Comparison of ENCODE assay signal across 8 cellular contexts in genomic region chr22:20132686-20133246, GRCh38. TPM values are rescaled to one million over a fixed set of nuclear protein-coding genes. Genes with fewer than 3 reads are reported as not detected.
A peak's percentile ranks its signal among the peaks of the same experiment; 100 is the strongest.
DNase-seq lines count a peak whose midpoint lies in the region; ATAC-seq and TF ChIP-seq lines count a peak whose summit lies in the region.

No MANE protein-coding gene starts in this region.

- H3K79me2 ChIP-seq in parathyroid adenoma, result no peaks in the 10 kb centered on the region

- H3K27me3 ChIP-seq in Caco-2 (replicated peaks; ENCODE audit: control insufficient read depth, insufficient read depth, low read length), result no peaks in the 10 kb centered on the region
- H3K27me3 ChIP-seq in Panc1 (ENCODE audit: control insufficient read depth, insufficient read depth, low read length), result no peaks in the 10 kb centered on the region
- no peaks in the 10 kb centered on the region for H3K27me3 ChIP-seq in esophagus muscularis mucosa
- H3K27me3 ChIP-seq in parathyroid adenoma (ENCODE audit: control insufficient read depth, insufficient read depth, low read length), result no peaks in the 10 kb centered on the region

- no peak overlapping the region for H3K27ac Mint-ChIP-seq in Caco-2 (ENCODE audit: unreplicated experiment)

- H3K36me3 ChIP-seq in Caco-2 (ENCODE audit: control insufficient read depth, insufficient read depth, low read length), result no peaks in the 10 kb centered on the region; the same call in 1 of the 2 replicates
- peaks cover 2% of the 10 kb centered on the region; the same call in 1 of the 2 replicates for H3K36me3 ChIP-seq in Panc1 (ENCODE audit: control insufficient read depth, insufficient read depth, low read length)
- peaks cover 0 to 4% (median 1%) of the 10 kb centered on the region in 4 donors for H3K36me3 ChIP-seq in esophagus muscularis mucosa
- H3K36me3 ChIP-seq in parathyroid adenoma (ENCODE audit: control insufficient read depth, insufficient read depth, low read length), result no peaks in the 10 kb centered on the region

- no peaks in the 10 kb centered on the region for H3K27me3 Mint-ChIP-seq in Caco-2 (ENCODE audit: insufficient read depth, unreplicated experiment)

- TF ChIP-seq CTCF in Caco-2 (IDR thresholded peaks at IDR 0.05; ENCODE audit: insufficient read depth in 1 of 2, low read depth in 1 of 2, low read length in 1 of 2, severe bottlenecking in 1 of 2, unreplicated experiment in 1 of 2), result no peak
- TF ChIP-seq CTCF in Panc1 (IDR thresholded peaks at IDR 0.05), result no peak
- TF ChIP-seq CTCF in esophagus muscularis mucosa (IDR thresholded peaks at IDR 0.05), result no peak
- TF ChIP-seq CTCF in parathyroid adenoma (IDR thresholded peaks at IDR 0.05), result no peak

- peak overlapping the region; percentile 64 for H3K4me3 Mint-ChIP-seq in Caco-2 (ENCODE audit: unreplicated experiment)

- in situ Hi-C loops in Panc1 (cut with HindIII; ENCODE audit: low pct_unique_long_range_greater_than_20kb, low sequenced_read_pairs), result no loop called here

- ATAC-seq in Panc1 (no peak), HG02610 (IDR thresholded peaks at IDR 0.05; ENCODE audit: unreplicated experiment) (no peak)

- H3K27ac ChIP-seq in Panc1 (ENCODE audit: low read length) (no peak overlapping the region; the same call in 1 of the 2 replicates), esophagus muscularis mucosa (replicated peaks in 1 of 4) (peak overlapping the region in 3 of 4 donors; percentile 89 to 99 (median 94)), parathyroid adenoma (no peak overlapping the region)

- CTCF ChIA-PET in Caco-2 (lab: Charles Lee) (interaction anchor here (0.7 kb wide), 1 partner anchor 153 kb away, joined by 8 read pairs; no protein-coding TSS in a partner anchor), Panc1 (lab: Charles Lee) (no interaction called here)

- DNase-seq in Caco-2 (no peak), Panc1 (ENCODE audit: low read depth, low spot score) (no peak), esophagus muscularis mucosa (ENCODE audit: extremely low spot score) (no peak), NCI-H226 (no peak), posterior cingulate gyrus (no peak), erythroblast (lab: John Stamatoyannopoulos, UW) (no peak)

- POLR2A ChIA-PET in Caco-2 (lab: Charles Lee), result no interaction called here
- POLR2A ChIA-PET in Panc1 (lab: Charles Lee), result no interaction called here

- peak overlapping the region; percentile 94 for H3K4me2 ChIP-seq in parathyroid adenoma (ENCODE audit: low read length)

- BruUV-seq in Caco-2 (replicated peaks; lab: Mats Ljungman, UMichigan), result no TSS peak
- BruUV-seq in Panc1 (replicated peaks; lab: Mats Ljungman, UMichigan), result no TSS peak

- intact Hi-C loops in Caco-2 (cut with micrococcal nuclease; ENCODE audit: unreplicated experiment), result no loop called here
- intact Hi-C loops in Panc1 (cut with micrococcal nuclease; ENCODE audit: unreplicated experiment), result no loop called here
- intact Hi-C loops in esophagus muscularis mucosa (cut with DNase I), result no loop called here
- intact Hi-C loops in posterior cingulate gyrus (cut with DNase I), result no loop called here

- no peak for TF ChIP-seq EP300 in esophagus muscularis mucosa (IDR thresholded peaks at IDR 0.05)

- peaks cover 30% of the 10 kb centered on the region for H3K36me3 Mint-ChIP-seq in Caco-2 (ENCODE audit: insufficient read depth, unreplicated experiment)

- H3K9me3 ChIP-seq in Caco-2 (no peaks in the 10 kb centered on the region), Panc1 (ENCODE audit: control insufficient read depth, insufficient read depth, low read depth, low read length) (no peaks in the 10 kb centered on the region), esophagus muscularis mucosa (no peaks in the 10 kb centered on the region), parathyroid adenoma (ENCODE audit: control insufficient read depth, low read length) (no peaks in the 10 kb centered on the region)

- 48% methylated on average over 12 of the region's 16 CpGs for whole genome bisulfite sequencing in esophagus muscularis mucosa

- H3K4me1 Mint-ChIP-seq in Caco-2 (ENCODE audit: low read depth, unreplicated experiment), result no peaks in the 10 kb centered on the region

- no peak for TF ChIP-seq POLR2A in esophagus muscularis mucosa (IDR thresholded peaks at IDR 0.05; ENCODE audit: low read depth)
- TF ChIP-seq POLR2A in erythroblast (IDR thresholded peaks at IDR 0.05; ENCODE audit: low read length), result no peak

- no peaks in the 10 kb centered on the region for H3K9me3 Mint-ChIP-seq in Caco-2 (ENCODE audit: unreplicated experiment)

- H3K4me1 ChIP-seq in Caco-2 (no peaks in the 10 kb centered on the region), Panc1 (ENCODE audit: control insufficient read depth, insufficient read depth, low read length) (no peaks in the 10 kb centered on the region; the same call in 1 of the 2 replicates), esophagus muscularis mucosa (peaks cover 64 to 71% (median 67%) of the 10 kb centered on the region in 4 donors), parathyroid adenoma (peaks cover 4% of the 10 kb centered on the region)

- H2AFZ ChIP-seq in parathyroid adenoma, result no peak overlapping the region

- no peak overlapping the region for H3K9ac ChIP-seq in parathyroid adenoma

- H3K4me3 ChIP-seq in Caco-2 (ENCODE audit: low read depth, low read length), result peak overlapping the region; percentile 88
- H3K4me3 ChIP-seq in Panc1 (ENCODE audit: low read depth in 2 of 2, low read length in 2 of 2), result peak overlapping the region; percentile 57 to 58
- H3K4me3 ChIP-seq in esophagus muscularis mucosa, result peak overlapping the region; percentile 69 to 100 (median 97)
- peak overlapping the region; percentile 54 for H3K4me3 ChIP-seq in parathyroid adenoma (ENCODE audit: low read depth, low read length)

RNA-seq across cellular contexts. Expression of gene ZDHHC8, which starts 1.2 kb away (rescaled TPM):
- total RNA-seq in Caco-2 (2022), result 39.9 and 45.7 TPM in 2 replicates
- 79.0 TPM for total RNA-seq in Panc1 (2021; ENCODE audit: unreplicated experiment)
- 77.8 TPM for polyA plus RNA-seq in Panc1 (2012; ENCODE audit: insufficient read length)
- total RNA-seq in esophagus muscularis mucosa, result 10 to 100 TPM; 11.8 to 33.2 (median 23.8) TPM

RNA-seq across cellular contexts. Expression of gene TRMT2A, which starts 15.7 kb away (rescaled TPM):
- 41.1 and 43.0 TPM in 2 replicates for total RNA-seq in Caco-2 (2022)
- total RNA-seq in Panc1 (2021; ENCODE audit: unreplicated experiment), result 66.7 TPM
- polyA plus RNA-seq in Panc1 (2012; ENCODE audit: insufficient read length), result 64.6 TPM
- total RNA-seq in esophagus muscularis mucosa, result 10 to 100 TPM; 34.0 to 36.7 (median 35.0) TPM

RNA-seq across cellular contexts. Expression of gene RANBP1, which starts 16.9 kb away (rescaled TPM):
- 365 and 385 TPM in 2 replicates for total RNA-seq in Caco-2 (2022)
- 232 TPM for total RNA-seq in Panc1 (2021; ENCODE audit: unreplicated experiment)
- 266 TPM for polyA plus RNA-seq in Panc1 (2012; ENCODE audit: insufficient read length)
- total RNA-seq in esophagus muscularis mucosa, result 100 to 1,000 TPM; 116 to 180 (median 140) TPM

RNA-seq across cellular contexts. Expression of gene CCDC188, which starts 18.1 kb away (rescaled TPM):
- total RNA-seq in Caco-2 (2022) (not detected in 2 replicates), Panc1 (2021; ENCODE audit: unreplicated experiment) (not detected), esophagus muscularis mucosa (1 to 10 TPM in 1 of 4 donors, under 1 TPM in 3; 0.17 to 1.4 (median 0.64) TPM)
- not detected for polyA plus RNA-seq in Panc1 (2012; ENCODE audit: insufficient read length)

RNA-seq across cellular contexts. Expression of gene DGCR8, which starts 52.7 kb away (rescaled TPM):
- 53.1 and 60.0 TPM in 2 replicates for total RNA-seq in Caco-2 (2022)
- 35.0 TPM for total RNA-seq in Panc1 (2021; ENCODE audit: unreplicated experiment)
- 23.3 TPM for polyA plus RNA-seq in Panc1 (2012; ENCODE audit: insufficient read length)
- total RNA-seq in esophagus muscularis mucosa, result 10 to 100 TPM; 16.9 to 26.6 (median 19.6) TPM

Comparison
In these comparisons a context has a peak if more than half of its experiments do, and no peak if none do; other contexts are left out.
1. H3K27ac ChIP-seq: peak in esophagus muscularis mucosa (3 of 4); none in Panc1 (single experiment) and parathyroid adenoma (single experiment).
2. Peak in every context shown above with its lines, with median percentiles within 50 percentile points of each other: H3K4me3 ChIP-seq.